In the genomic region with DNA sequence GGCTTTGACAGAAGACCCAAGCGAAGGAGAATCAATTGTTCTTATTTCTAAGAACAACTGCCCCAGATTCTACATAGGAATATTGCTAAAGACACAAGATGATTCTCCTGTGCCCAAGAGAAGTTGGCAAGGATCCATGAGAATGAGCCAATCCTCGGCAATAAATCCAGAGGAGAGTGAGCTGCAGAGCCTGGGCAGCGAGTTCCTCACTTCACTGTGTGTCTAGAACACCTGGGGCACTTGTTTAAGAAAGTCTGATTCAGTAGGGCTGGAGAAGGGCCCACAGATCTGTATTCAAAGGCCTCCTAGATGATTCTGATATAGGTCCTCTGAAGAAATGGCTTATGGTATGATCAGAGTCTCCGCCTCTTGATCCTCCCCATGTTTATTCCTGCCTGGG, we compare ENCODE assay signal across 1 cellular context.
TF ChIP-seq lines count a peak whose summit lies in the region.

No MANE protein-coding gene starts in this region.

TF ChIP-seq in HepG2, 621 proteins besides CTCF, POLR2A, EP300 and RAD21 (continued from another document):
- TF ChIP-seq MLXIP (CRISPR knock-in tag; IDR thresholded peaks at IDR 0.05; ENCODE audit: borderline replicate concordance), result no peak
- TF ChIP-seq, protein P1, sequence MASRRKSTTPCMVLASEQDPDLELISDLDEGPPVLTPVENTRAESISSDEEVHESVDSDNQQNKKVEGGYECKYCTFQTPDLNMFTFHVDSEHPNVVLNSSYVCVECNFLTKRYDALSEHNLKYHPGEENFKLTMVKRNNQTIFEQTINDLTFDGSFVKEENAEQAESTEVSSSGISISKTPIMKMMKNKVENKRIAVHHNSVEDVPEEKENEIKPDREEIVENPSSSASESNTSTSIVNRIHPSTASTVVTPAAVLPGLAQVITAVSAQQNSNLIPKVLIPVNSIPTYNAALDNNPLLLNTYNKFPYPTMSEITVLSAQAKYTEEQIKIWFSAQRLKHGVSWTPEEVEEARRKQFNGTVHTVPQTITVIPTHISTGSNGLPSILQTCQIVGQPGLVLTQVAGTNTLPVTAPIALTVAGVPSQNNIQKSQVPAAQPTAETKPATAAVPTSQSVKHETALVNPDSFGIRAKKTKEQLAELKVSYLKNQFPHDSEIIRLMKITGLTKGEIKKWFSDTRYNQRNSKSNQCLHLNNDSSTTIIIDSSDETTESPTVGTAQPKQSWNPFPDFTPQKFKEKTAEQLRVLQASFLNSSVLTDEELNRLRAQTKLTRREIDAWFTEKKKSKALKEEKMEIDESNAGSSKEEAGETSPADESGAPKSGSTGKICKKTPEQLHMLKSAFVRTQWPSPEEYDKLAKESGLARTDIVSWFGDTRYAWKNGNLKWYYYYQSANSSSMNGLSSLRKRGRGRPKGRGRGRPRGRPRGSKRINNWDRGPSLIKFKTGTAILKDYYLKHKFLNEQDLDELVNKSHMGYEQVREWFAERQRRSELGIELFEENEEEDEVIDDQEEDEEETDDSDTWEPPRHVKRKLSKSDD (CRISPR knock-in tag; IDR thresholded peaks at IDR 0.05; ENCODE audit: low read depth), result no peak
- no peak for TF ChIP-seq NFKBIZ (CRISPR knock-in tag; IDR thresholded peaks at IDR 0.05)
- TF ChIP-seq, protein P2, sequence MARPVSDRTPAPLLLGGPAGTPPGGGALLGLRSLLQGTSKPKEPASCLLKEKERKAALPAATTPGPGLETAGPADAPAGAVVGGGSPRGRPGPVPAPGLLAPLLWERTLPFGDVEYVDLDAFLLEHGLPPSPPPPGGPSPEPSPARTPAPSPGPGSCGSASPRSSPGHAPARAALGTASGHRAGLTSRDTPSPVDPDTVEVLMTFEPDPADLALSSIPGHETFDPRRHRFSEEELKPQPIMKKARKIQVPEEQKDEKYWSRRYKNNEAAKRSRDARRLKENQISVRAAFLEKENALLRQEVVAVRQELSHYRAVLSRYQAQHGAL (CRISPR knock-in tag; IDR thresholded peaks at IDR 0.05; ENCODE audit: not compliant biosample characterization), result no peak
- no peak for TF ChIP-seq SMYD3 (CRISPR knock-in tag; IDR thresholded peaks at IDR 0.05)
- no peak for TF ChIP-seq RFX5 (IDR thresholded peaks at IDR 0.05; ENCODE audit: low read depth, low read length)
- TF ChIP-seq MAFK (conservative IDR thresholded peaks at IDR 0.05 in 1 of 2, IDR thresholded peaks at IDR 0.05 in 1 of 2; ENCODE audit: low read length in 2 of 2), result no peak
- TF ChIP-seq REXO4 (CRISPR knock-in tag; IDR thresholded peaks at IDR 0.05; ENCODE audit: borderline replicate concordance), result no peak
- no peak for TF ChIP-seq RELA (CRISPR knock-in tag; IDR thresholded peaks at IDR 0.05)
- no peak for TF ChIP-seq SRF (IDR thresholded peaks at IDR 0.05; ENCODE audit: low read depth, low read length)
- no peak for TF ChIP-seq ZNF605 (CRISPR knock-in tag; IDR thresholded peaks at IDR 0.05)
- no peak for TF ChIP-seq SPEN (CRISPR knock-in tag; IDR thresholded peaks at IDR 0.05; ENCODE audit: low read depth)
- TF ChIP-seq ZNF670 (CRISPR knock-in tag; IDR thresholded peaks at IDR 0.05; ENCODE audit: borderline replicate concordance), result no peak
- TF ChIP-seq TIGD3 (CRISPR knock-in tag; IDR thresholded peaks at IDR 0.05; ENCODE audit: borderline replicate concordance), result no peak
- TF ChIP-seq ZNF567 (CRISPR knock-in tag; IDR thresholded peaks at IDR 0.05; ENCODE audit: borderline replicate concordance), result no peak
- TF ChIP-seq CREBL2 (CRISPR knock-in tag; IDR thresholded peaks at IDR 0.05; ENCODE audit: borderline replicate concordance), result no peak
- no peak for TF ChIP-seq ZNF589 (CRISPR knock-in tag; conservative IDR thresholded peaks at IDR 0.05)
TF ChIP-seq in HepG2: peak in this region for 0.
